Comparison of ENCODE assay signal across 34 cellular contexts in genomic region chr5:17670353-17670752, GRCh38. TPM values are rescaled to one million over a fixed set of nuclear protein-coding genes. Genes with fewer than 3 reads are reported as not detected.
"Had no signal": no experiment of that assay in that cellular context is flagged by ENCODE, and none has a peak within 500 bp of the region (broad histone marks: within the 10 kb centered on the region; RNA-seq: fewer than 3 reads in every experiment).

No MANE protein-coding gene starts in this region.

- H3K4me3 ChIP-seq: adrenal gland, body of pancreas, breast epithelium, Peyer's patch had no signal

- H3K36me3 Mint-ChIP-seq: activated CD4-positive, alpha-beta memory T cell treated with anti-CD3 and anti-CD28 coated beads for 36 hours had no signal

- H3K9me3 ChIP-seq: adrenal gland, body of pancreas, breast epithelium, Peyer's patch had no signal

- H3K4me3 Mint-ChIP-seq: activated B cell treated with CpG ODN at 0.5 μM for 24 hours; activated CD4-positive, alpha-beta memory T cell treated with anti-CD3 and anti-CD28 coated beads for 36 hours; activated naive CD4-positive, alpha-beta T cell treated with anti-CD3 and anti-CD28 coated beads for 36 hours had no signal

- H3K36me3 ChIP-seq: adrenal gland, breast epithelium, Peyer's patch had no signal

- H3K27me3 Mint-ChIP-seq: activated B cell treated with CpG ODN at 0.5 μM for 24 hours; activated CD4-positive, alpha-beta memory T cell treated with anti-CD3 and anti-CD28 coated beads for 36 hours had no signal

- H3K27me3 ChIP-seq: adrenal gland, body of pancreas, breast epithelium, Peyer's patch had no signal

- H3K4me1 ChIP-seq: adrenal gland, body of pancreas, breast epithelium, Peyer's patch had no signal

- ATAC-seq: activated naive CD4-positive, alpha-beta T cell treated with anti-CD3 and anti-CD28 coated beads, Interleukin-2, amount 50 U/mL, for 72 hours; body of pancreas; Right ventricle myocardium inferior had no signal

- H3K27ac ChIP-seq: adrenal gland, body of pancreas, breast epithelium, Peyer's patch, RWPE1, VCaP had no signal

- DNase-seq: activated B cell treated with CpG ODN at 0.5 μM for 24 hours; activated CD4-positive, alpha-beta memory T cell treated with anti-CD3 and anti-CD28 coated beads for 36 hours; activated CD4-positive, alpha-beta T cell treated with anti-CD3 and anti-CD28 coated beads for 4 hours; activated CD4-positive, alpha-beta T cell treated with anti-CD3 and anti-CD28 coated beads, Interleukin-2, amount 50 U/mL, for 1 hour; activated CD4-positive, CD25-positive, alpha-beta regulatory T cell treated with anti-CD3 and anti-CD28 coated beads, Interleukin-2, amount 50 U/mL, for 72 hours; activated CD8-positive, alpha-beta memory T cell treated with anti-CD3 and anti-CD28 coated beads, Interleukin-2, amount 50 U/mL, for 4 hours; activated effector memory CD4-positive, alpha-beta T cell treated with anti-CD3 and anti-CD28 coated beads, Interleukin-2, amount 50 U/mL, for 16 hours; activated naive CD4-positive, alpha-beta T cell treated with anti-CD3 and anti-CD28 coated beads for 36 hours; activated T-cell treated with anti-CD3 and anti-CD28 coated beads for 4 hours; activated T-cell treated with anti-CD3 and anti-CD28 coated beads, Interleukin-2, amount 50 U/mL, for 48 hours; adrenal gland; body of pancreas; Karpas-422; NCI-H1105; NCI-H1436; NCI-H1694; NCI-H1930; NCI-H2081 treated with DMSO at 0.1 percent for 48 hours; NCI-H226; NCI-H446 treated with DMSO at 0.1 percent for 48 hours; NCI-H524; Peyer's patch; SW 1271; T-helper 1 cell; T-helper 2 cell; T-helper 9 cell had no signal

- H3K27ac Mint-ChIP-seq: activated B cell treated with CpG ODN at 0.5 μM for 24 hours; activated CD4-positive, alpha-beta memory T cell treated with anti-CD3 and anti-CD28 coated beads for 36 hours; activated naive CD4-positive, alpha-beta T cell treated with anti-CD3 and anti-CD28 coated beads for 36 hours; activated naive CD4-positive, alpha-beta T cell treated with anti-CD3 and anti-CD28 coated beads, Interleukin-2, amount 50 U/mL, for 72 hours had no signal

RNA-seq across cellular contexts. Expression of gene TAF11L14, which starts 36.1 kb away (rescaled TPM):
- total RNA-seq: activated B cell treated with CpG ODN at 0.5 μM for 24 hours; activated CD4-positive, alpha-beta memory T cell treated with anti-CD3 and anti-CD28 coated beads for 36 hours; activated naive CD4-positive, alpha-beta T cell treated with anti-CD3 and anti-CD28 coated beads for 36 hours; activated naive CD4-positive, alpha-beta T cell treated with anti-CD3 and anti-CD28 coated beads, Interleukin-2, amount 50 U/mL, for 72 hours; adrenal gland; body of pancreas; breast epithelium; cardiac septum; MCF 10A; Peyer's patch; Right ventricle myocardium inferior had no signal
- polyA plus RNA-seq: adrenal gland had no signal

RNA-seq across cellular contexts. Expression of gene TAF11L13, which starts 38.5 kb away (rescaled TPM):
- total RNA-seq: activated B cell treated with CpG ODN at 0.5 μM for 24 hours; activated CD4-positive, alpha-beta memory T cell treated with anti-CD3 and anti-CD28 coated beads for 36 hours; activated naive CD4-positive, alpha-beta T cell treated with anti-CD3 and anti-CD28 coated beads for 36 hours; activated naive CD4-positive, alpha-beta T cell treated with anti-CD3 and anti-CD28 coated beads, Interleukin-2, amount 50 U/mL, for 72 hours; adrenal gland; astrocyte; body of pancreas; breast epithelium; cardiac septum; MCF 10A; Peyer's patch; Right ventricle myocardium inferior had no signal
- polyA plus RNA-seq: adrenal gland had no signal
